ENCODE assay signal across 18 cellular contexts in genomic region chr18:14971461-14972185, GRCh38.
DNase-seq lines count a peak whose midpoint lies in the region; ATAC-seq lines count a peak whose summit lies in the region.
"Had no signal": no experiment of that assay in that cellular context is flagged by ENCODE, and none has a peak within 500 bp of the region (broad histone marks: within the 10 kb centered on the region; RNA-seq: fewer than 3 reads in every experiment).

No MANE protein-coding gene starts in this region.

- no peak for ATAC-seq in GM19463 (IDR thresholded peaks at IDR 0.05; ENCODE audit: unreplicated experiment)
- ATAC-seq in esophagus mucosa: no peak
- no peak for ATAC-seq in HG03521 (IDR thresholded peaks at IDR 0.05; ENCODE audit: unreplicated experiment)
- ATAC-seq: K562 had no signal

- DNase-seq in AG08395 (ENCODE audit: low spot score) (peak; percentile 68), HS-27A (ENCODE audit: low read depth) (peak; percentile 95), SW 1271 (lab: John Stamatoyannopoulos, UW) (peak; percentile 46 to 72), kidney glomerular epithelial cell (lab: John Stamatoyannopoulos, UW) (peak; percentile 46), germinal center (ENCODE audit: low spot score) (no peak)
- DNase-seq: activated CD4-positive, alpha-beta T cell treated with anti-CD3 and anti-CD28 coated beads, Interleukin-2, amount 10 ng/mL, durations not matched to agents 24 days and 14 days; activated T-cell treated with anti-CD3 and anti-CD28 coated beads, Interleukin-2, amount 50 U/mL, for 48 hours; adrenal gland; AML-193; mesenchymal stem cell; NCI-H146; NCI-H524 treated with DMSO at 0.1 percent for 48 hours; nucleus accumbens; Peyer's patch had no signal
